ENCODE assay signal across 17 cellular contexts in the genomic region with DNA sequence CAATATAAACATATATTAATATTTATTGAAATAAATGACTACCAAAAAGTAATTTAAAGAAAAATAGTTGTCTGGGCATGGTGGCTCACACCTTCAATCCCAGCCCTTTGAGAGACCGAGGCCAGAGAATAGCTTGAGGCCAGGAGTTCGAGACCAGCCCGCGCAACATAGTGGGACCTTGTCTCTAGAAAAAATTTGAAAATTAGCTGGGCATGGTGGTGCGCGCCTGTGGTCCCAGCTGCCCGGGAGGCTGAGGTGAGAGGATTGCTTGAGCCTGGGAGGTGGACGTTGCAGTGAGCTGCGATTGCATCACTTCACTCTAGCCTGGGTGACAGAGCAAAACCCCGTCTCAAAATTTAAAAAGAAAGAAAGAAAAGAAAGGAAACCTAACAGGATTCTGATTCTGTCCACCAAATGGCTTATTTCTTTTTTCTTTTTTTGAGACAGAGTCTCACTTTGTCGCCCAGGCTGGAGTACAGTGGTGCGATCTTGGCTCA. TPM values are rescaled to one million over a fixed set of nuclear protein-coding genes. Genes with fewer than 3 reads are reported as not detected.
A peak's percentile ranks its signal among the peaks of the same experiment; 100 is the strongest.
DNase-seq lines count a peak whose midpoint lies in the region; ATAC-seq, FAIRE-seq and TF ChIP-seq lines count a peak whose summit lies in the region.
"Had no signal": no experiment of that assay in that cellular context is flagged by ENCODE, and none has a peak within 500 bp of the region (broad histone marks: within the 10 kb centered on the region; RNA-seq: fewer than 3 reads in every experiment).

No MANE protein-coding gene starts in this region.

- H3K27me3 ChIP-seq in OCI-LY1 (ENCODE audit: insufficient read depth, low read length) (no peaks in the 10 kb centered on the region), K562 (ENCODE audit: control insufficient read depth in 2 of 2, insufficient read depth in 2 of 2, low read length in 2 of 2) (0 out of 5 replicates have a peak, but pooled peaks cover 0 to 6% of the 10 kb centered on the region in 2 experiments), HepG2 (ENCODE audit: control insufficient read depth in 1 of 2, insufficient read depth in 2 of 2, low read length in 2 of 2) (peaks cover 0 to 12% of the 10 kb centered on the region in 2 experiments; a peak in 1 of 5 replicates), upper lobe of right lung (no peaks in the 10 kb centered on the region), smooth muscle cell (ENCODE audit: low read depth) (no peaks in the 10 kb centered on the region)
- H3K27me3 ChIP-seq: BE2C had no signal

- in situ Hi-C loops in K562 (cut with MboI) (no loop called here), HepG2 (cut with HindIII; ENCODE audit: extremely low pct_ligation_motif_present, low pct_unique_long_range_greater_than_20kb) (no loop called here)

- 74% methylated on average over 8 of the region's 12 CpGs for WGBS in K562 (ENCODE audit: insufficient coverage, low coverage, missing lambda C conversion rate)
- 65% methylated on average over 12 of the region's 12 CpGs for whole genome bisulfite sequencing in HepG2 (ENCODE audit: low lambda C conversion rate)
- WGBS in smooth muscle cell (ENCODE audit: low lambda C conversion rate) = 95% methylated on average over 12 of the region's 12 CpGs

- H3F3A ChIP-seq in OCI-LY1 (ENCODE audit: insufficient read depth, low read length) (no peaks in the 10 kb centered on the region), smooth muscle cell (ENCODE audit: low read depth) (no peaks in the 10 kb centered on the region)

- H4K20me1 ChIP-seq in OCI-LY1 (ENCODE audit: insufficient read depth, low read length) = no peaks in the 10 kb centered on the region
- no peaks in the 10 kb centered on the region for H4K20me1 ChIP-seq in K562 (replicated peaks; ENCODE audit: control insufficient read depth, insufficient read depth, low read length)
- no peaks in the 10 kb centered on the region for H4K20me1 ChIP-seq in HepG2 (ENCODE audit: insufficient read depth, low read length)
- peaks cover 4% of the 10 kb centered on the region for H4K20me1 ChIP-seq in smooth muscle cell (ENCODE audit: low read depth)

- no peak for FAIRE-seq in K562 (lab: Jason Lieb, UNC)
- FAIRE-seq in HepG2 (lab: Jason Lieb, UNC) = no peak
- FAIRE-seq: A549, G401.6, GM12892, GM19239 had no signal

- ATAC-seq in K562 = no peak
- ATAC-seq in HepG2 = no peak
- no peak for ATAC-seq in esophagus mucosa
- no peak for ATAC-seq in upper lobe of right lung
- ATAC-seq: A549 had no signal

- no peak for TF ChIP-seq CTCF in OCI-LY1 (IDR thresholded peaks at IDR 0.05; ENCODE audit: low read length)
- no peak for TF ChIP-seq CTCF in K562 (IDR thresholded peaks at IDR 0.05 in 2 of 3, conservative IDR thresholded peaks at IDR 0.05 in 1 of 3; ENCODE audit: insufficient read depth in 2 of 3, low read depth in 1 of 3, low read length in 3 of 3)
- TF ChIP-seq CTCF in HepG2 (CRISPR knock-in tag; IDR thresholded peaks at IDR 0.05) = no peak
- TF ChIP-seq CTCF in upper lobe of right lung (IDR thresholded peaks at IDR 0.05) = no peak
- TF ChIP-seq CTCF in smooth muscle cell (IDR thresholded peaks at IDR 0.05; ENCODE audit: borderline replicate concordance, insufficient read depth, poor library complexity, severe bottlenecking) = no peak

- H3K79me2 ChIP-seq in OCI-LY1 (ENCODE audit: insufficient read depth, low read length) = peaks cover 5% of the 10 kb centered on the region
- H3K79me2 ChIP-seq in K562 (ENCODE audit: control insufficient read depth, insufficient read depth, low read length) = peaks cover 11% of the 10 kb centered on the region
- peaks cover 10% of the 10 kb centered on the region for H3K79me2 ChIP-seq in HepG2 (ENCODE audit: insufficient read depth, low read length)
- peaks cover 10% of the 10 kb centered on the region for H3K79me2 ChIP-seq in smooth muscle cell (ENCODE audit: low read depth)

- no peaks in the 10 kb centered on the region for H3K9me3 ChIP-seq in OCI-LY1 (ENCODE audit: low read length)
- no peaks in the 10 kb centered on the region for H3K9me3 ChIP-seq in K562 (replicated peaks; ENCODE audit: control insufficient read depth, insufficient read depth, low read depth, low read length)
- H3K9me3 ChIP-seq in HepG2 (ENCODE audit: low read length) = no peaks in the 10 kb centered on the region
- no peaks in the 10 kb centered on the region for H3K9me3 ChIP-seq in upper lobe of right lung
- H3K9me3 ChIP-seq in smooth muscle cell (replicated peaks; ENCODE audit: low read depth) = no peaks in the 10 kb centered on the region
- H3K9me3 ChIP-seq: A549, BE2C, HAP-1 had no signal

- peaks cover 5% of the 10 kb centered on the region for H3K36me3 ChIP-seq in OCI-LY1 (ENCODE audit: insufficient read depth, low read length)
- H3K36me3 ChIP-seq in K562 (ENCODE audit: control insufficient read depth, insufficient read depth, low read length) = no peaks in the 10 kb centered on the region
- H3K36me3 ChIP-seq in HepG2 (replicated peaks in 1 of 2; ENCODE audit: control insufficient read depth in 1 of 2, insufficient read depth in 2 of 2, low read length in 2 of 2) = no peaks in the 10 kb centered on the region
- H3K36me3 ChIP-seq in upper lobe of right lung = no peaks in the 10 kb centered on the region
- no peaks in the 10 kb centered on the region for H3K36me3 ChIP-seq in smooth muscle cell (ENCODE audit: low read depth)
- H3K36me3 ChIP-seq: BE2C, HAP-1 had no signal

- no peaks in the 10 kb centered on the region for H3K9me1 ChIP-seq in K562 (ENCODE audit: control insufficient read depth, insufficient read depth, low read length)

- H2AFZ ChIP-seq in OCI-LY1 (ENCODE audit: low read length) = no peak overlapping the region
- H2AFZ ChIP-seq in K562 (ENCODE audit: low read depth, low read length) = no peak overlapping the region
- H2AFZ ChIP-seq in HepG2 (ENCODE audit: low read length) = no peak overlapping the region
- no peak overlapping the region for H2AFZ ChIP-seq in smooth muscle cell (ENCODE audit: low read depth)

- no peak overlapping the region for H3K9ac ChIP-seq in OCI-LY1 (ENCODE audit: low read length)
- H3K9ac ChIP-seq in K562 (ENCODE audit: insufficient read depth in 1 of 2, low read depth in 2 of 2, low read length in 2 of 2) = no peak overlapping the region
- no peak overlapping the region for H3K9ac ChIP-seq in HepG2 (ENCODE audit: insufficient read depth, low read depth, low read length)
- H3K9ac ChIP-seq in smooth muscle cell (ENCODE audit: low read depth) = no peak overlapping the region

- H3K4me2 ChIP-seq in OCI-LY1 (ENCODE audit: low read length) (no peak overlapping the region), K562 (ENCODE audit: insufficient read depth, low read length) (no peak overlapping the region), HepG2 (ENCODE audit: low read depth, low read length) (no peak overlapping the region), smooth muscle cell (no peak overlapping the region)
- H3K4me2 ChIP-seq: A549 had no signal

- BruUV-seq in K562 (replicated peaks; lab: Mats Ljungman, UMichigan) (no TSS peak), HepG2 (replicated peaks; lab: Mats Ljungman, UMichigan) (no TSS peak)

- CTCF ChIA-PET in K562 (lab: Yijun Ruan, JAX; ENCODE audit: low intra/inter-chr PET ratio) = no interaction called here
- CTCF ChIA-PET in HepG2 (lab: Yijun Ruan, JAX; ENCODE audit: low intra/inter-chr PET ratio, low total read pairs) = no interaction called here

- no peak overlapping the region for H3K4me3 ChIP-seq in OCI-LY1 (ENCODE audit: low read depth, low read length, poor library complexity, severe bottlenecking)
- H3K4me3 ChIP-seq in K562 = no peak overlapping the region
- H3K4me3 ChIP-seq in HepG2 (replicated peaks in 1 of 3; ENCODE audit: insufficient read depth in 1 of 3, low read depth in 2 of 3, low read length in 3 of 3) = no peak overlapping the region
- no peak overlapping the region for H3K4me3 ChIP-seq in upper lobe of right lung
- no peak overlapping the region for H3K4me3 ChIP-seq in smooth muscle cell
- H3K4me3 ChIP-seq: A549, HAP-1 had no signal

- intact Hi-C loops in K562 (cut with micrococcal nuclease) (no loop called here), HepG2 (cut with micrococcal nuclease; ENCODE audit: unreplicated experiment) (no loop called here), upper lobe of right lung (cut with DNase I) (no loop called here)

- no peak for TF ChIP-seq RAD21 in K562 (CRISPR knock-in tag; conservative IDR thresholded peaks at IDR 0.05 in 1 of 2, IDR thresholded peaks at IDR 0.05 in 1 of 2)
- no peak for TF ChIP-seq RAD21 in HepG2 (CRISPR knock-in tag; IDR thresholded peaks at IDR 0.05)

- TF ChIP-seq EP300 in K562 (IDR thresholded peaks at IDR 0.05; ENCODE audit: low read length) = no peak
- TF ChIP-seq EP300 in HepG2 (IDR thresholded peaks at IDR 0.05; ENCODE audit: low read depth in 2 of 2, low read length in 2 of 2) = no peak
- TF ChIP-seq EP300 in HepG2 (CRISPR knock-in tag; IDR thresholded peaks at IDR 0.05; ENCODE audit: borderline replicate concordance) = no peak

- H3K4me1 ChIP-seq in OCI-LY1 (ENCODE audit: insufficient read depth, low read length, severe bottlenecking) = peaks cover 63% of the 10 kb centered on the region
- peaks cover 0 to 11% of the 10 kb centered on the region in 2 experiments; a peak in 2 of 5 replicates for H3K4me1 ChIP-seq in K562 (replicated peaks in 1 of 2; ENCODE audit: control insufficient read depth in 2 of 2, insufficient read depth in 2 of 2, low read length in 2 of 2)
- H3K4me1 ChIP-seq in HepG2 (ENCODE audit: insufficient read depth, low read length) = peaks cover 12% of the 10 kb centered on the region
- H3K4me1 ChIP-seq in upper lobe of right lung = no peaks in the 10 kb centered on the region
- no peaks in the 10 kb centered on the region for H3K4me1 ChIP-seq in smooth muscle cell (ENCODE audit: low read depth)
- H3K4me1 ChIP-seq: BE2C, HAP-1 had no signal

- no peaks in the 10 kb centered on the region for H3K9me2 ChIP-seq in OCI-LY1 (ENCODE audit: low read depth, low read length)

- TF ChIP-seq POLR2A in K562 (conservative IDR thresholded peaks at IDR 0.05) (no peak), HepG2 (IDR thresholded peaks at IDR 0.05; ENCODE audit: insufficient read depth in 1 of 2, low read depth in 2 of 2, low read length in 2 of 2) (no peak)

- DNase-seq in K562 (ENCODE audit: extremely low read depth in 1 of 4, low spot score in 3 of 4) (no peak), HepG2 (ENCODE audit: low spot score) (no peak), upper lobe of right lung (no peak), smooth muscle cell (lab: John Stamatoyannopoulos, UW; ENCODE audit: unreplicated experiment) (no peak)
- DNase-seq: BE2C; CD4-positive, alpha-beta memory T cell; DMS79; EL; GOT3 had no signal

- POLR2A ChIA-PET in K562 (lab: Yijun Ruan, JAX) (no interaction called here), HepG2 (lab: Yijun Ruan, JAX) (no interaction called here)

- peak overlapping the region; percentile 91 for H3K27ac ChIP-seq in OCI-LY1 (ENCODE audit: low read depth, low read length, poor library complexity, severe bottlenecking)
- no peak overlapping the region for H3K27ac ChIP-seq in K562 (ENCODE audit: extremely low read depth, low read depth, low read length)
- no peak overlapping the region for H3K27ac ChIP-seq in HepG2 (ENCODE audit: extremely low read length, insufficient read depth, low read length)
- no peak overlapping the region for H3K27ac ChIP-seq in upper lobe of right lung
- no peak overlapping the region for H3K27ac ChIP-seq in smooth muscle cell (ENCODE audit: low read depth)
- H3K27ac ChIP-seq: A549, C4-2B had no signal

RNA-seq across cellular contexts. Expression of a gene that starts 3.4 kb away (rescaled TPM):
- total RNA-seq in K562 (2011; cell fraction: chromatin; rRNA removed; ENCODE audit: low replicate concordance) = 100 and 315 TPM in 2 replicates
- total RNA-seq in K562 (2011; cell fraction: nucleolus; rRNA removed) = 41.5 and 54.1 TPM in 2 replicates
- total RNA-seq in K562 (2011; cell fraction: nucleoplasm; rRNA removed) = 81.4 and 104 TPM in 2 replicates
- 21.8 and 26.7 TPM in 2 replicates for total RNA-seq in K562 (2014; rRNA removed)
- 37.8 TPM in 2 replicates for total RNA-seq in K562 (2014; rRNA removed; fragmentation: Illumina TruSeq; extraction: Trizol)
- total RNA-seq in K562 (2015; rRNA removed; fragmentation: Illumina TruSeq; extraction: Trizol) = 41.6 and 43.7 TPM in 2 replicates
- total RNA-seq in K562 (2021) = 42.1 and 52.1 TPM in 2 replicates
- 26.9 and 34.7 TPM in 2 replicates for polyA plus RNA-seq in K562 (2011; rRNA removed)
- polyA plus RNA-seq in K562 (2011; cell fraction: cytosol; rRNA removed) = 20.2 and 24.6 TPM in 2 replicates
- 46.2 and 52.3 TPM in 2 replicates for polyA plus RNA-seq in K562 (2011; cell fraction: nucleus; rRNA removed)
- 35.9 and 38.8 TPM in 2 replicates for polyA plus RNA-seq in K562 (2012)
- polyA plus RNA-seq in K562 (2014; fragmentation: Illumina TruSeq; extraction: Trizol) = 39.4 and 45.7 TPM in 2 replicates
- 10 to 100 TPM; 12.5 to 25.3 TPM for polyA plus RNA-seq in K562 (2014; fragmentation: Nextera tagmentation; extraction: Ambion mirVana)
- 16.6 and 20.5 TPM in 2 replicates for polyA plus RNA-seq in K562 (2014; rRNA removed)
- 112 and 118 TPM in 2 replicates for polyA minus RNA-seq in K562 (2011; rRNA and poly(A)+ RNA removed)
- 36.4 and 37.0 TPM in 2 replicates for polyA minus RNA-seq in K562 (2011; cell fraction: cytosol; rRNA and poly(A)+ RNA removed)
- 30.4 and 53.4 TPM in 2 replicates for polyA minus RNA-seq in K562 (2011; cell fraction: nucleus; rRNA and poly(A)+ RNA removed)
- 43.5 and 73.1 TPM in 2 replicates for total RNA-seq in HepG2 (2016; rRNA removed; fragmentation: Illumina TruSeq; extraction: Trizol)
- 43.8 and 50.6 TPM in 2 replicates for total RNA-seq in HepG2 (2016; cell fraction: cytosol; rRNA removed; fragmentation: Illumina TruSeq; extraction: Trizol; ENCODE audit: low read depth)
- total RNA-seq in HepG2 (2016; cell fraction: insoluble cytoplasmic fraction; rRNA removed; fragmentation: Illumina TruSeq; extraction: Trizol) = 44.3 and 67.7 TPM in 2 replicates
- 38.8 and 41.1 TPM in 2 replicates for total RNA-seq in HepG2 (2016; cell fraction: membrane; rRNA removed; fragmentation: Illumina TruSeq; extraction: Trizol)
- total RNA-seq in HepG2 (2016; cell fraction: nucleus; rRNA removed; fragmentation: Illumina TruSeq; extraction: Trizol) = 88.3 and 95.6 TPM in 2 replicates
- 52.9 and 66.1 TPM in 2 replicates for polyA plus RNA-seq in HepG2 (2011; rRNA removed)
- 28.6 and 29.5 TPM in 2 replicates for polyA plus RNA-seq in HepG2 (2011; cell fraction: cytosol; rRNA removed)
- polyA plus RNA-seq in HepG2 (2011; cell fraction: nucleus; rRNA removed) = 80.0 and 94.4 TPM in 2 replicates
- 38.6 and 42.7 TPM in 2 replicates for polyA plus RNA-seq in HepG2 (2012)
- polyA plus RNA-seq in HepG2 (2016; cell fraction: cytosol; fragmentation: Illumina TruSeq; extraction: Trizol; ENCODE audit: low read depth) = 3.2 and 3.5 TPM in 2 replicates
- polyA plus RNA-seq in HepG2 (2016; cell fraction: insoluble cytoplasmic fraction; fragmentation: Illumina TruSeq; extraction: Trizol; ENCODE audit: low read depth) = 59.3 and 75.0 TPM in 2 replicates
- 7.4 and 10.9 TPM in 2 replicates for polyA plus RNA-seq in HepG2 (2016; cell fraction: membrane; fragmentation: Illumina TruSeq; extraction: Trizol; ENCODE audit: low read depth)
- polyA plus RNA-seq in HepG2 (2016; cell fraction: nucleus; fragmentation: Illumina TruSeq; extraction: Trizol; ENCODE audit: insufficient read depth, low read depth) = 98.3 and 108 TPM in 2 replicates
- 88.0 and 94.4 TPM in 2 replicates for polyA minus RNA-seq in HepG2 (2011; rRNA and poly(A)+ RNA removed; ENCODE audit: low replicate concordance)
- polyA minus RNA-seq in HepG2 (2011; cell fraction: cytosol; rRNA and poly(A)+ RNA removed) = 57.8 and 66.8 TPM in 2 replicates
- 144 and 152 TPM in 2 replicates for polyA minus RNA-seq in HepG2 (2011; cell fraction: nucleus; rRNA and poly(A)+ RNA removed)
- 47.8 TPM for total RNA-seq in esophagus mucosa
- total RNA-seq in upper lobe of right lung = 91.8 TPM
- total RNA-seq in smooth muscle cell = 42.6 and 51.2 TPM in 2 replicates
- 26.8 and 38.7 TPM in 2 replicates for polyA plus RNA-seq in smooth muscle cell
